Comparison of ENCODE assay signal across 8 cellular contexts in genomic region chr2:86035883-86036789, GRCh38.
A peak's percentile ranks its signal among the peaks of the same experiment; 100 is the strongest.
DNase-seq lines count a peak whose midpoint lies in the region; ATAC-seq and TF ChIP-seq lines count a peak whose summit lies in the region.

No MANE protein-coding gene starts in this region.

- in situ Hi-C loops in Caki2 (cut with HindIII; ENCODE audit: low pct_unique_long_range_greater_than_20kb, low sequenced_read_pairs) (loop anchor here (5.0 kb wide), 1 partner anchor 46 kb away; no protein-coding TSS in a partner anchor), Panc1 (cut with HindIII; ENCODE audit: low pct_unique_long_range_greater_than_20kb, low sequenced_read_pairs) (no loop called here)

- H3K23ac ChIP-seq in trophoblast cell (ENCODE audit: low read length), result no peak overlapping the region

- no peak overlapping the region for H2BK5ac ChIP-seq in trophoblast cell (ENCODE audit: low read depth, low read length, poor library complexity)

- H4K12ac ChIP-seq in trophoblast cell (ENCODE audit: low read depth, low read length), result no peak overlapping the region

- H3K27me3 ChIP-seq in Panc1 (ENCODE audit: control insufficient read depth, insufficient read depth, low read length) (no peaks in the 10 kb centered on the region), trophoblast cell (ENCODE audit: insufficient read depth, low read length) (no peaks in the 10 kb centered on the region), aorta (ENCODE audit: control insufficient read depth in 1 of 2, insufficient read depth in 2 of 2, low read length in 1 of 2) (no peaks in the 10 kb centered on the region)

- H3K4me3 Mint-ChIP-seq in activated naive CD4-positive, alpha-beta T cell treated with anti-CD3 and anti-CD28 coated beads, Interleukin-2, amount 10 ng/mL, durations not matched to agents 7 days and 5 days, result peak overlapping the region; percentile 62

- POLR2A ChIA-PET in Panc1 (lab: Charles Lee), result no interaction called here

- no TSS peak for BruUV-seq in Panc1 (replicated peaks; lab: Mats Ljungman, UMichigan)

- peaks cover 89% of the 10 kb centered on the region for H3K4me1 Mint-ChIP-seq in activated naive CD4-positive, alpha-beta T cell treated with anti-CD3 and anti-CD28 coated beads, Interleukin-2, amount 10 ng/mL, durations not matched to agents 7 days and 5 days

- no peak for TF ChIP-seq CTCF in Panc1 (IDR thresholded peaks at IDR 0.05)

- H3K9ac ChIP-seq in trophoblast cell (ENCODE audit: low read length), result no peak overlapping the region

- H3K79me2 ChIP-seq in trophoblast cell (ENCODE audit: control insufficient read depth, insufficient read depth, low read length, poor library complexity), result no peaks in the 10 kb centered on the region

- no peaks in the 10 kb centered on the region; the same call in 1 of the 2 replicates for H3K4me1 ChIP-seq in Panc1 (ENCODE audit: control insufficient read depth, insufficient read depth, low read length)
- peaks cover 0 to 2% of the 10 kb centered on the region in 2 experiments for H3K4me1 ChIP-seq in trophoblast cell (ENCODE audit: control insufficient read depth in 1 of 2, insufficient read depth in 2 of 2, low read length in 2 of 2)
- H3K4me1 ChIP-seq in aorta (ENCODE audit: control insufficient read depth in 1 of 2, insufficient read depth in 2 of 2, low read length in 2 of 2), result peaks cover 0 to 3% of the 10 kb centered on the region in 2 donors

- H3K4ac ChIP-seq in trophoblast cell (ENCODE audit: low read depth, low read length), result no peak overlapping the region

- ATAC-seq in GM19463 (IDR thresholded peaks at IDR 0.05; ENCODE audit: unreplicated experiment), result peak; percentile 60
- 0 out of 2 replicates have a peak, but pooled peaks have one; percentile 28 for ATAC-seq in Panc1
- ATAC-seq in aorta (ENCODE audit: low FRiP score), result peak; percentile 81

- H3K9me3 Mint-ChIP-seq in activated naive CD4-positive, alpha-beta T cell treated with anti-CD3 and anti-CD28 coated beads, Interleukin-2, amount 10 ng/mL, durations not matched to agents 7 days and 5 days, result no peaks in the 10 kb centered on the region

- H3K79me1 ChIP-seq in trophoblast cell (ENCODE audit: low read length), result no peaks in the 10 kb centered on the region

- intact Hi-C loops in Panc1 (cut with micrococcal nuclease; ENCODE audit: unreplicated experiment), result no loop called here
- intact Hi-C loops in aorta (cut with DNase I), result no loop called here

- CTCF ChIA-PET in Panc1 (lab: Charles Lee), result no interaction called here
- CTCF ChIA-PET in activated naive CD4-positive, alpha-beta T cell treated with anti-CD3 and anti-CD28 coated beads, Interleukin-2, amount 10 ng/mL, durations not matched to agents 7 days and 5 days (lab: Charles Lee), result interaction anchor here (0.8 to 10.1 kb wide), 20 partner anchors 9 to 221 kb away, joined by 3 to 124 read pairs (median 6); partner anchors contain the start of gene ST3GAL5

- no peak overlapping the region for H3K4me2 ChIP-seq in trophoblast cell (ENCODE audit: low read length)

- peaks cover 4% of the 10 kb centered on the region for H3K36me3 ChIP-seq in Panc1 (ENCODE audit: control insufficient read depth, insufficient read depth, low read length)
- peaks cover 72 to 81% of the 10 kb centered on the region in 2 experiments for H3K36me3 ChIP-seq in trophoblast cell (ENCODE audit: control insufficient read depth in 1 of 2, insufficient read depth in 2 of 2, low read length in 2 of 2)
- peaks cover 0 to 7% of the 10 kb centered on the region in 2 donors for H3K36me3 ChIP-seq in aorta (ENCODE audit: control insufficient read depth in 1 of 2, insufficient read depth in 2 of 2, low read length in 1 of 2)

- H4K91ac ChIP-seq in trophoblast cell (ENCODE audit: low read depth, low read length), result no peak overlapping the region

- no peak overlapping the region for H2BK12ac ChIP-seq in trophoblast cell (ENCODE audit: low read length)

- WGBS in trophoblast cell (ENCODE audit: extremely low coverage, insufficient coverage, insufficient read length), result no CpG with 5 or more reads among the region's 12 CpGs
- 57 to 72% methylated on average over 12 of the region's 12 CpGs for WGBS in aorta, 2 donors

- H3K14ac ChIP-seq in trophoblast cell (ENCODE audit: low read length), result no peak overlapping the region

- H3K27me3 Mint-ChIP-seq in activated naive CD4-positive, alpha-beta T cell treated with anti-CD3 and anti-CD28 coated beads, Interleukin-2, amount 10 ng/mL, durations not matched to agents 7 days and 5 days, result no peaks in the 10 kb centered on the region

- H3K4me3 ChIP-seq in Panc1 (ENCODE audit: low read depth in 2 of 2, low read length in 2 of 2) (no peak overlapping the region), trophoblast cell (ENCODE audit: low read depth, low read length) (no peak overlapping the region), aorta (ENCODE audit: low read length in 2 of 2) (no peak overlapping the region)

- H2AFZ ChIP-seq in trophoblast cell (ENCODE audit: insufficient read depth, low read length, poor library complexity), result no peak overlapping the region

- H3K36me3 Mint-ChIP-seq in activated naive CD4-positive, alpha-beta T cell treated with anti-CD3 and anti-CD28 coated beads, Interleukin-2, amount 10 ng/mL, durations not matched to agents 7 days and 5 days, result peaks cover 60% of the 10 kb centered on the region

- no peak overlapping the region for H3K18ac ChIP-seq in trophoblast cell (ENCODE audit: low read length)

- H2BK120ac ChIP-seq in trophoblast cell (ENCODE audit: insufficient read depth, low read length, poor library complexity), result no peak overlapping the region

- H3K27ac ChIP-seq in Panc1 (ENCODE audit: low read length) (no peak overlapping the region), trophoblast cell (ENCODE audit: low read depth, low read length) (no peak overlapping the region), aorta (ENCODE audit: low read depth in 1 of 2, low read length in 2 of 2) (peak overlapping the region; percentile 4 to 34)

- no peaks in the 10 kb centered on the region for H3K9me3 ChIP-seq in Panc1 (ENCODE audit: control insufficient read depth, insufficient read depth, low read depth, low read length)
- no peaks in the 10 kb centered on the region for H3K9me3 ChIP-seq in trophoblast cell (ENCODE audit: insufficient read depth, low read depth, low read length)
- no peaks in the 10 kb centered on the region for H3K9me3 ChIP-seq in aorta (ENCODE audit: control insufficient read depth, low read length)

- DNase-seq in Caki2 (ENCODE audit: low read depth) (peak; percentile 59), HK-2 (ENCODE audit: unreplicated experiment) (peak; percentile 56), Panc1 (ENCODE audit: low read depth, low spot score) (no peak), germinal center (ENCODE audit: low spot score) (peak; percentile 77), trophoblast cell (peak in 1 of 2 donors; percentile 7), aorta (peak; percentile 84 to 89)
- peak; percentile 87 for DNase-seq in activated naive CD4-positive, alpha-beta T cell treated with anti-CD3 and anti-CD28 coated beads, Interleukin-2, amount 10 ng/mL, durations not matched to agents 7 days and 5 days

- no peak overlapping the region for H2AK5ac ChIP-seq in trophoblast cell (ENCODE audit: low read length)

- H3K27ac Mint-ChIP-seq in activated naive CD4-positive, alpha-beta T cell treated with anti-CD3 and anti-CD28 coated beads, Interleukin-2, amount 10 ng/mL, durations not matched to agents 7 days and 5 days, result peak overlapping the region; percentile 99

- H4K8ac ChIP-seq in trophoblast cell (ENCODE audit: low read depth, low read length), result peak overlapping the region; percentile 39

Comparison
In these comparisons a context has a peak if more than half of its experiments do, and no peak if none do; other contexts are left out.
1. ATAC-seq: peak in every context shown above with its lines; median percentile 81 in aorta; 60 in GM19463; 28 in Panc1.
2. H3K27ac ChIP-seq: peak in aorta (2 of 2); none in Panc1 (single experiment) and trophoblast cell (single experiment).